In genomic region chr17:7834554-7834890, GRCh38 we compare ENCODE assay signal across 1 cellular context.
TF ChIP-seq lines count a peak whose summit lies in the region.

No MANE protein-coding gene starts in this region.

TF ChIP-seq in WTC11, 78 proteins besides CTCF, POLR2A, EP300 and RAD21 (continued from another document):
- no peak for TF ChIP-seq ZNF281 (CRISPR knock-in tag; IDR thresholded peaks at IDR 0.05)
